In the genomic region with DNA sequence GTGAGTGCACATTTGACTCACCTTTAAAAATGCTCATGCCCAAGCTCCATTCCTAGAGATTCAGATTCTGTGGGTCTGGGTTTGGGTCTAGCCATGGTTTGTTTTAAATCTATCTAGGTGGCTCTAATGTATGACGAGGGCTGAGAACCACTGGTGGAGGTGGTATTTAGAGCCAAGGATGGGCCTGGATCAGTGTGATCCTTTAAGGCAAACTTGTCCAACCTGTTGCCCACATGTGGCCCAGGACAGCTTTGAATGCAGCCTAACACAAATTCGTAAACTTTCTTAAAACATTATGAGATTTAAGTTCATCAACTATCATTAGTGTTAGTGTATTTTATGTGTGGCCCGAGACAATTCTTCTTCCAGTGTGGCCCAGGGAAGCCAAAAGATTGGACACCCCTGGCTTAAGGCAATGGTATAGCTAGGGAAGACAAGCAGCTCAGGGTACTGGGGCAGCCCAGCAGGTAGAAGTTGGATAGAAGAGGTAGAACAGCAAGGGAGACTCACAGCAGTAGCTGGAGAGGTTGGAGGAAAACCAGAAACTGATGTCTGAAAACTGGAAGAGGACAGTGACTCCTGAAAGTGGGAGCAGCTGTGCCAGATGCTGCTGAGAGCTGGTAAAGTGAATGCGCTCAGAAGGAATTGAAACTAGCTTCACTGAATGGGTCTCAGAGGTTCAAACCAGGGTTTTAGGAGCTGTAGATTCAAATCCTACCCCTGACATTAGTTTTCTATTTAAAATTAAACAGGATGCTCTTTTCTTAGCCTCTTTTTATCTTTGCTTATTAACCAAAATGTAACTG, we compare ENCODE assay signal across 11 cellular contexts. TPM values are rescaled to one million over a fixed set of nuclear protein-coding genes. Genes with fewer than 3 reads are reported as not detected.
DNase-seq lines count a peak whose midpoint lies in the region; ATAC-seq lines count a peak whose summit lies in the region.
"Had no signal": no experiment of that assay in that cellular context is flagged by ENCODE, and none has a peak within 500 bp of the region (broad histone marks: within the 10 kb centered on the region; RNA-seq: fewer than 3 reads in every experiment).

No MANE protein-coding gene starts in this region.

- no peak overlapping the region for H3K4me3 Mint-ChIP-seq in T-helper 17 cell

- intact Hi-C loops in left ventricle myocardium superior (cut with micrococcal nuclease), result no loop called here

- H3K4me1 ChIP-seq in skeletal muscle tissue (ENCODE audit: control insufficient read depth in 3 of 3, insufficient read depth in 3 of 3, low read length in 3 of 3), result peaks cover 75 to 80% (median 80%) of the 10 kb centered on the region in 3 donors

- in situ Hi-C loops in ACHN (cut with HindIII; ENCODE audit: low pct_ligation_motif_present, low pct_unique_long_range_greater_than_20kb, low sequenced_read_pairs), result no loop called here

- H3K4me3 ChIP-seq in skeletal muscle tissue (ENCODE audit: low read length in 3 of 3), result peak overlapping the region in 1 of 3 donors; percentile 22

- no peaks in the 10 kb centered on the region for H3K27me3 Mint-ChIP-seq in T-helper 17 cell
- H3K27me3 Mint-ChIP-seq: T-cell had no signal

- peak overlapping the region in 1 of 3 donors; percentile 9 for H3K9ac ChIP-seq in skeletal muscle tissue (ENCODE audit: low read depth in 1 of 3, low read length in 3 of 3)

- H3K36me3 Mint-ChIP-seq in T-helper 17 cell (ENCODE audit: low read depth), result peaks cover 4% of the 10 kb centered on the region

- no peak for DNase-seq in T-helper 17 cell
- no peak for DNase-seq in left ventricle myocardium superior
- DNase-seq in ACHN, result no peak
- DNase-seq in stimulated activated CD4-positive, alpha-beta T cell treated with anti-CD3 and anti-CD28 coated beads, Interleukin-12 subunit alpha, Interleukin-12 subunit beta, amount 100 ng/mL, for 4 hours, result no peak
- DNase-seq in DMS79 (lab: John Stamatoyannopoulos, UW), result no peak
- DNase-seq: activated gamma-delta T cell, NCI-H2081 treated with DMSO at 0.1 percent for 48 hours, T-cell had no signal

- H3K27ac ChIP-seq in skeletal muscle tissue (ENCODE audit: low read depth, low read length), result peak overlapping the region; percentile 10

- H3K27ac Mint-ChIP-seq in T-helper 17 cell, result peak overlapping the region; percentile 65

- H3K27me3 ChIP-seq in skeletal muscle tissue (ENCODE audit: control insufficient read depth in 3 of 3, insufficient read depth in 3 of 3, low read length in 3 of 3), result no peaks in the 10 kb centered on the region

- H3K9me3 ChIP-seq in T-helper 17 cell (ENCODE audit: control insufficient read depth, low read length, poor library complexity, severe bottlenecking) (no peaks in the 10 kb centered on the region), skeletal muscle tissue (ENCODE audit: control insufficient read depth in 3 of 3, low read length in 3 of 3) (no peaks in the 10 kb centered on the region)

- no peaks in the 10 kb centered on the region for H3K36me3 ChIP-seq in skeletal muscle tissue (ENCODE audit: control insufficient read depth in 3 of 3, insufficient read depth in 3 of 3, low read length in 3 of 3)

- ATAC-seq in GM19043 (IDR thresholded peaks at IDR 0.05; ENCODE audit: low read depth, unreplicated experiment), result peak; percentile 59
- ATAC-seq in T-helper 17 cell, result no peak
- peak; percentile 41 for ATAC-seq in left ventricle myocardium superior
- ATAC-seq in GM19328 (IDR thresholded peaks at IDR 0.05; ENCODE audit: unreplicated experiment), result no peak

- peaks cover 56% of the 10 kb centered on the region for H3K4me1 Mint-ChIP-seq in T-helper 17 cell

RNA-seq across cellular contexts. Expression of a gene that starts 18.2 kb away (rescaled TPM):
- total RNA-seq in T-helper 17 cell (100 to 1,000 TPM; 211 to 228 TPM), left ventricle myocardium superior (228 TPM), skeletal muscle tissue (155 TPM)

Comparison
In these comparisons a context has a peak if more than half of its experiments do, and no peak if none do; other contexts are left out.
1. ATAC-seq: peak in GM19043 (single experiment) and left ventricle myocardium superior (single experiment); none in T-helper 17 cell (single experiment) and GM19328 (single experiment).